In genomic region chr1:205321109-205321958, GRCh38 we compare ENCODE assay signal across 1 cellular context.
TF ChIP-seq lines count a peak whose summit lies in the region.

Gene NUAK2, minus strand, starts transcription at chr1:205321745. Its CDS starts 117 bp downstream, at chr1:205321628.

TF ChIP-seq in K562, 482 proteins besides CTCF, POLR2A, EP300 and RAD21 (continued from another document and continues in another):
- no peak for TF ChIP-seq TFE3 (CRISPR knock-in tag; IDR thresholded peaks at IDR 0.05)
- TF ChIP-seq ADNP (tag; IDR thresholded peaks at IDR 0.05) = no peak
- peak; percentile 18; the same call in 1 of the 2 replicates for TF ChIP-seq ESRRA (IDR thresholded peaks at IDR 0.05; ENCODE audit: borderline replicate concordance, low read depth)
- TF ChIP-seq HMGN3 (IDR thresholded peaks at IDR 0.05; ENCODE audit: borderline replicate concordance, extremely low read depth, insufficient read length, low read depth, low read length) = no peak
- TF ChIP-seq RNF2 (IDR thresholded peaks at IDR 0.05) = no peak; the same call in 1 of the 2 replicates
- TF ChIP-seq MECOM (CRISPR knock-in tag; IDR thresholded peaks at IDR 0.05) = no peak
- TF ChIP-seq ELK3 (CRISPR knock-in tag; IDR thresholded peaks at IDR 0.05) = no peak
- TF ChIP-seq AFF4 (CRISPR knock-in tag; IDR thresholded peaks at IDR 0.05) = 0 out of 2 replicates have a peak, but pooled peaks have one; percentile 50
- TF ChIP-seq PHF8 (IDR thresholded peaks at IDR 0.05; ENCODE audit: borderline replicate concordance, low read length) = peak; percentile 73; the same call in 1 of the 2 replicates
- no peak for TF ChIP-seq CBFB (CRISPR knock-in tag; IDR thresholded peaks at IDR 0.05)
- no peak for TF ChIP-seq HNRNPH1 (optimal IDR thresholded peaks at IDR 0.05; ENCODE audit: low read depth, low read length)
- no peak for TF ChIP-seq GATAD2B (IDR thresholded peaks at IDR 0.05; ENCODE audit: borderline replicate concordance)
- TF ChIP-seq RFX7 (CRISPR knock-in tag; IDR thresholded peaks at IDR 0.05) = no peak
- no peak for TF ChIP-seq NBN (IDR thresholded peaks at IDR 0.05; ENCODE audit: low read depth)
- peak; percentile 34 to 85; a peak in 2 of 4 replicates for TF ChIP-seq MAZ (CRISPR knock-in tag; conservative IDR thresholded peaks at IDR 0.05 in 1 of 2, IDR thresholded peaks at IDR 0.05 in 1 of 2)
- TF ChIP-seq ZNF253 (CRISPR knock-in tag; conservative IDR thresholded peaks at IDR 0.05) = no peak
- TF ChIP-seq PCBP2 (IDR thresholded peaks at IDR 0.05; ENCODE audit: low read depth, low read length, poor library complexity, severe bottlenecking) = no peak
- TF ChIP-seq ID3 (CRISPR knock-in tag; IDR thresholded peaks at IDR 0.05) = no peak
- TF ChIP-seq ID3 (tag; IDR thresholded peaks at IDR 0.05) = peak; percentile 47; the same call in 1 of the 2 replicates
- TF ChIP-seq ZBTB34 (CRISPR knock-in tag; IDR thresholded peaks at IDR 0.05) = no peak
- peak; percentile 64 for TF ChIP-seq PCBP1 (IDR thresholded peaks at IDR 0.05; ENCODE audit: low read depth, low read length, poor library complexity, severe bottlenecking)
- no peak for TF ChIP-seq CBX8 (IDR thresholded peaks at IDR 0.05; ENCODE audit: borderline replicate concordance, extremely low read depth, low read depth, low read length, poor library complexity, severe bottlenecking)
- TF ChIP-seq DNMT1 (IDR thresholded peaks at IDR 0.05) = no peak
- TF ChIP-seq SMARCB1 (IDR thresholded peaks at IDR 0.05; ENCODE audit: insufficient read length, low read depth) = no peak
- TF ChIP-seq SRF (CRISPR knock-in tag; IDR thresholded peaks at IDR 0.05) = 0 out of 4 replicates have a peak, but pooled peaks of 1 of the 2 experiments have one; percentile 46
- no peak for TF ChIP-seq TAF7 (tag; IDR thresholded peaks at IDR 0.05)
- TF ChIP-seq FOS (IDR thresholded peaks at IDR 0.05; ENCODE audit: extremely low read depth, insufficient read length) = peak; percentile 71
- TF ChIP-seq PATZ1 (CRISPR knock-in tag; IDR thresholded peaks at IDR 0.05; ENCODE audit: borderline replicate concordance) = no peak
- TF ChIP-seq BRF1 (IDR thresholded peaks at IDR 0.05; ENCODE audit: borderline replicate concordance, extremely low read depth, insufficient read length) = no peak
- no peak for TF ChIP-seq U2AF1 (optimal IDR thresholded peaks at IDR 0.05; ENCODE audit: low read depth, low read length)
- TF ChIP-seq MNT (conservative IDR thresholded peaks at IDR 0.05) = peak in 1 of 2 experiments; percentile 55; a peak in 2 of 4 replicates
- TF ChIP-seq PHF20 (IDR thresholded peaks at IDR 0.05; ENCODE audit: partially characterized antibody) = no peak
- peak; percentile 43 for TF ChIP-seq CCNT2 (IDR thresholded peaks at IDR 0.05; ENCODE audit: borderline replicate concordance, extremely low read depth, insufficient read length, low read depth, low read length)
- TF ChIP-seq CTCFL (IDR thresholded peaks at IDR 0.05; ENCODE audit: borderline replicate concordance, insufficient read depth, low read depth, low read length, poor library complexity, severe bottlenecking) = peak; percentile 96
- peak; percentile 97 to 99; a peak in 3 of 4 replicates for TF ChIP-seq UBTF (IDR thresholded peaks at IDR 0.05; ENCODE audit: borderline replicate concordance in 1 of 2, low read depth in 2 of 2, low read length in 2 of 2)
- TF ChIP-seq ZNF507 (tag; conservative IDR thresholded peaks at IDR 0.05) = no peak
- TF ChIP-seq CHD2 (IDR thresholded peaks at IDR 0.05; ENCODE audit: low read depth, low read length) = 0 out of 2 replicates have a peak, but pooled peaks have one; percentile 8
- no peak for TF ChIP-seq SNAPC5 (CRISPR knock-in tag; IDR thresholded peaks at IDR 0.05)
- no peak for TF ChIP-seq PBX2 (CRISPR knock-in tag; IDR thresholded peaks at IDR 0.05; ENCODE audit: low read depth)
- no peak for TF ChIP-seq PBX2 (tag; conservative IDR thresholded peaks at IDR 0.05; ENCODE audit: low read depth)
- no peak for TF ChIP-seq FUS (optimal IDR thresholded peaks at IDR 0.05; ENCODE audit: low read depth, low read length)
